In genomic region chr15:86221119-86221518, GRCh38 we compare ENCODE assay signal across 30 cellular contexts.
"Had no signal": no experiment of that assay in that cellular context is flagged by ENCODE, and none has a peak within 500 bp of the region (broad histone marks: within the 10 kb centered on the region; RNA-seq: fewer than 3 reads in every experiment).

No MANE protein-coding gene starts in this region.

- DNase-seq: naive thymus-derived CD8-positive, alpha-beta T cell; nephron progenitor cell; occipital lobe; ovary; posterior cingulate gyrus; psoas muscle; right cardiac atrium; right lobe of liver; sigmoid colon; small intestine; stimulated activated CD4-positive, alpha-beta T cell treated with anti-CD3 and anti-CD28 coated beads, Interleukin-15, amount 100 ng/mL, for 24 hours; stimulated activated CD4-positive, alpha-beta T cell treated with anti-CD3 and anti-CD28 coated beads, Interleukin-2, amount 100 ng/mL, for 24 hours; stimulated activated CD4-positive, alpha-beta T cell treated with anti-CD3 and anti-CD28 coated beads, Interleukin-2, amount 100 ng/mL, for 48 hours; stimulated activated CD4-positive, alpha-beta T cell treated with anti-CD3 and anti-CD28 coated beads, Interleukin-4, amount 100 ng/mL, for 24 hours; stimulated activated naive B cell treated with anti-CD40 and anti-IgM and Interleukin-4, amounts not matched to agents 10 μg/mL and 1 μg/mL and 100 μg/mL, for 72 hours; stimulated activated naive CD4-positive, alpha-beta T cell treated with Interleukin-2 at 50 U/mL for 16 hours; stomach; trophoblast cell; upper lobe of left lung had no signal

- H3K36me3 ChIP-seq: ovary, right lobe of liver, sigmoid colon, stomach, thoracic aorta, thyroid gland, tibial nerve, upper lobe of left lung, vagina had no signal

- H3K36me3 Mint-ChIP-seq: stimulated activated effector memory CD8-positive, alpha-beta T cell treated with anti-CD3 and anti-CD28 coated beads, Interleukin-12 subunit alpha, Interleukin-12 subunit beta, amount 100 ng/mL, for 72 hours had no signal

- H3K79me2 ChIP-seq: parathyroid adenoma had no signal

- H3K4me1 Mint-ChIP-seq: naive thymus-derived CD8-positive, alpha-beta T cell; nephron progenitor cell; neural crest cell; stimulated activated effector memory CD8-positive, alpha-beta T cell treated with anti-CD3 and anti-CD28 coated beads, Interleukin-12 subunit alpha, Interleukin-12 subunit beta, amount 100 ng/mL, for 72 hours; stimulated activated naive B cell treated with anti-CD40 and anti-IgM and Interleukin-4, amounts not matched to agents 10 μg/mL and 1 μg/mL and 100 μg/mL, for 72 hours had no signal

- H3K27ac Mint-ChIP-seq: naive thymus-derived CD8-positive, alpha-beta T cell; natural killer cell treated with Interleukin-12 subunit alpha and Interleukin-12 subunit beta and Interleukin-15 and Interleukin-18, amount 100 ng/mL, for 72 hours; nephron progenitor cell; progenitor cell of endocrine pancreas; stimulated activated effector memory CD8-positive, alpha-beta T cell treated with anti-CD3 and anti-CD28 coated beads, Interleukin-12 subunit alpha, Interleukin-12 subunit beta, amount 100 ng/mL, for 72 hours; stimulated activated naive B cell treated with anti-CD40 and anti-IgM and Interleukin-4, amounts not matched to agents 10 μg/mL and 1 μg/mL and 100 μg/mL, for 72 hours; stimulated activated naive CD8-positive, alpha-beta T cell treated with anti-CD3 and anti-CD28 coated beads, Interleukin-15, Interleukin-2, amounts not matched to agents 100 ng/mL and 50 ng/mL, for 24 hours had no signal

- H3K9ac ChIP-seq: parathyroid adenoma had no signal

- H2AFZ ChIP-seq: parathyroid adenoma had no signal

- H3K27me3 ChIP-seq: ovary, right lobe of liver, sigmoid colon, stomach, thyroid gland, tibial nerve, upper lobe of left lung, vagina had no signal

- H3K4me3 Mint-ChIP-seq: naive thymus-derived CD8-positive, alpha-beta T cell; natural killer cell treated with Interleukin-12 subunit alpha and Interleukin-12 subunit beta and Interleukin-15 and Interleukin-18, amount 100 ng/mL, for 72 hours; nephron progenitor cell; neural crest cell; stimulated activated effector memory CD8-positive, alpha-beta T cell treated with anti-CD3 and anti-CD28 coated beads, Interleukin-12 subunit alpha, Interleukin-12 subunit beta, amount 100 ng/mL, for 72 hours; stimulated activated naive B cell treated with anti-CD40 and anti-IgM and Interleukin-4, amounts not matched to agents 10 μg/mL and 1 μg/mL and 100 μg/mL, for 72 hours; stimulated activated naive CD8-positive, alpha-beta T cell treated with anti-CD3 and anti-CD28 coated beads, Interleukin-15, Interleukin-2, amounts not matched to agents 100 ng/mL and 50 ng/mL, for 24 hours had no signal

- FAIRE-seq: small intestine, urothelium cell line had no signal

- H3K9me3 ChIP-seq: psoas muscle, right lobe of liver, thoracic aorta, thyroid gland, vagina had no signal

- H3K4me3 ChIP-seq: ovary, psoas muscle, right lobe of liver, sigmoid colon, stomach, thoracic aorta, thyroid gland, tibial nerve, upper lobe of left lung, vagina had no signal

- H3K4me1 ChIP-seq: parathyroid adenoma, psoas muscle, right lobe of liver, sigmoid colon, stomach, thyroid gland, tibial nerve, upper lobe of left lung, vagina had no signal

- ATAC-seq: naive thymus-derived CD8-positive, alpha-beta T cell; natural killer cell treated with Interleukin-12 subunit alpha and Interleukin-12 subunit beta and Interleukin-15 and Interleukin-18, amount 100 ng/mL, for 72 hours; psoas muscle; right cardiac atrium; right lobe of liver; stimulated activated effector memory CD8-positive, alpha-beta T cell treated with anti-CD3 and anti-CD28 coated beads, Interleukin-12 subunit alpha, Interleukin-12 subunit beta, amount 100 ng/mL, for 72 hours; stimulated activated naive B cell treated with anti-CD40 and anti-IgM and Interleukin-4, amounts not matched to agents 10 μg/mL and 1 μg/mL and 100 μg/mL, for 72 hours had no signal

- H3K27ac ChIP-seq: ovary, parathyroid adenoma, psoas muscle, right lobe of liver, sigmoid colon, stomach, thoracic aorta, thyroid gland, tibial nerve, upper lobe of left lung, vagina had no signal
